In the genomic region with DNA sequence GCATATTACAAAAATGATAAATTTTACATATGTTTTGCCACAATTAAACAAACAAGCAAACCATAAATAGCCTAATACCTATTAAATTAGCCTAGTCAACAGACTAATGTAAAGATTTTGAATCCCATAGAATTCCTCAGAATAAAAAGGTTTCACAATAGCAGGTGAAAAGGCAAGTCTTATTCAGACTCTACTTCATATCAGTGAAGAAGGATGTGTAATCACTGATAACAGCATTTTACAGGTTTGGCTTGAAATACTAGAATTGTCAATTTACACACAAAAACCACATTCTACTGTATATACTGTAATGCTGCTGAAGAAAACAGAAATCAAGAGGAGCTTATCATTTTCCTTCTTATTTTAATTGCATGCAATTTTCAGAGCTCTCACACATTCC, we compare ENCODE assay signal across 15 cellular contexts.
DNase-seq lines count a peak whose midpoint lies in the region; ATAC-seq and TF ChIP-seq lines count a peak whose summit lies in the region.
"Had no signal": no experiment of that assay in that cellular context is flagged by ENCODE, and none has a peak within 500 bp of the region (broad histone marks: within the 10 kb centered on the region; RNA-seq: fewer than 3 reads in every experiment).

No MANE protein-coding gene starts in this region.

- H2BK12ac ChIP-seq in mesenchymal stem cell (ENCODE audit: low read length in 2 of 2): no peak overlapping the region

- peaks cover 5% of the 10 kb centered on the region; the same call in 1 of the 2 replicates for H3K9me3 ChIP-seq in Karpas-422 (ENCODE audit: low read length)
- H3K9me3 ChIP-seq in OCI-LY1 (ENCODE audit: low read length): peaks cover 14% of the 10 kb centered on the region
- no peaks in the 10 kb centered on the region for H3K9me3 ChIP-seq in mesenchymal stem cell (ENCODE audit: control insufficient read depth, low read length)
- H3K9me3 ChIP-seq: Caco-2 had no signal

- no peak overlapping the region for H4K91ac ChIP-seq in mesenchymal stem cell (ENCODE audit: low read length)

- H3K14ac ChIP-seq in mesenchymal stem cell (ENCODE audit: low read length in 2 of 2): no peak overlapping the region

- H2BK15ac ChIP-seq in mesenchymal stem cell (ENCODE audit: low read depth, poor library complexity, severe bottlenecking): no peak overlapping the region

- no peaks in the 10 kb centered on the region for H3K79me2 ChIP-seq in Karpas-422 (ENCODE audit: low read length)
- H3K79me2 ChIP-seq in OCI-LY1 (ENCODE audit: insufficient read depth, low read length): no peaks in the 10 kb centered on the region

- H3K9me2 ChIP-seq in Karpas-422 (replicated peaks; ENCODE audit: insufficient read depth, low read length) (no peaks in the 10 kb centered on the region), OCI-LY1 (ENCODE audit: low read depth, low read length) (no peaks in the 10 kb centered on the region)

- no peak overlapping the region for H3K27ac Mint-ChIP-seq in type B pancreatic cell
- H3K27ac Mint-ChIP-seq: CD4-positive, alpha-beta memory T cell; GM23338; H9 had no signal

- no peak overlapping the region for H4K8ac ChIP-seq in mesenchymal stem cell (ENCODE audit: low read length)

- H3K9ac ChIP-seq in Karpas-422 (ENCODE audit: low read length) (no peak overlapping the region), OCI-LY1 (ENCODE audit: low read length) (no peak overlapping the region), mesenchymal stem cell (ENCODE audit: low read length) (no peak overlapping the region)

- H2AFZ ChIP-seq in Karpas-422 (ENCODE audit: low read length) (peak overlapping the region; percentile 69), OCI-LY1 (ENCODE audit: low read length) (0 out of 2 replicates have a peak overlapping the region, but pooled peaks have one; percentile 22), mesenchymal stem cell (ENCODE audit: low read depth, low read length) (no peak overlapping the region)
- H2AFZ ChIP-seq: GM23338 had no signal

- no peak overlapping the region for H2BK120ac ChIP-seq in mesenchymal stem cell (ENCODE audit: low read depth, low read length)

- no peak overlapping the region for H2BK5ac ChIP-seq in mesenchymal stem cell (ENCODE audit: low read depth, low read length, poor library complexity, severe bottlenecking)

- no peaks in the 10 kb centered on the region for H4K20me1 ChIP-seq in Karpas-422 (ENCODE audit: insufficient read depth, low read depth, low read length)
- no peaks in the 10 kb centered on the region for H4K20me1 ChIP-seq in OCI-LY1 (ENCODE audit: insufficient read depth, low read length)

- TF ChIP-seq CTCF in OCI-LY1 (IDR thresholded peaks at IDR 0.05; ENCODE audit: low read length) (no peak), type B pancreatic cell (conservative IDR thresholded peaks at IDR 0.05) (no peak)

- peak overlapping the region; percentile 17; the same call in 1 of the 2 replicates for H3K27ac ChIP-seq in Karpas-422 (ENCODE audit: low read length)
- H3K27ac ChIP-seq in OCI-LY1 (ENCODE audit: low read depth, low read length, poor library complexity, severe bottlenecking): no peak overlapping the region
- no peak overlapping the region for H3K27ac ChIP-seq in mesenchymal stem cell (ENCODE audit: low read length, poor library complexity, severe bottlenecking)

- H3K27me3 Mint-ChIP-seq in type B pancreatic cell: no peaks in the 10 kb centered on the region
- H3K27me3 Mint-ChIP-seq: CD4-positive, alpha-beta memory T cell had no signal

- H3K36me3 ChIP-seq in Karpas-422 (ENCODE audit: insufficient read depth, low read length): peaks cover 3% of the 10 kb centered on the region; the same call in 1 of the 2 replicates
- H3K36me3 ChIP-seq in OCI-LY1 (ENCODE audit: insufficient read depth, low read length): no peaks in the 10 kb centered on the region; the same call in 1 of the 2 replicates
- no peaks in the 10 kb centered on the region for H3K36me3 ChIP-seq in mesenchymal stem cell (ENCODE audit: control insufficient read depth in 1 of 2, insufficient read depth in 2 of 2, low read depth in 1 of 2, low read length in 2 of 2)

- no peak for ATAC-seq in HG02840 (IDR thresholded peaks at IDR 0.05; ENCODE audit: low FRiP score, unreplicated experiment)
- ATAC-seq: GM23338, HCT116 had no signal

- H3F3A ChIP-seq in OCI-LY1 (ENCODE audit: insufficient read depth, low read length): no peaks in the 10 kb centered on the region

- H3K18ac ChIP-seq in mesenchymal stem cell (ENCODE audit: low read depth in 1 of 2, low read length in 2 of 2): no peak overlapping the region

- peaks cover 5% of the 10 kb centered on the region for H3K4me1 Mint-ChIP-seq in type B pancreatic cell (ENCODE audit: unreplicated experiment)

- DNase-seq in Karpas-422 (no peak), amniotic epithelial cell (ENCODE audit: low read depth) (peak; percentile 19), mesenchymal stem cell (no peak), type B pancreatic cell (ENCODE audit: extremely low spot score, unreplicated experiment) (no peak)
- DNase-seq: C1 segment of cervical spinal cord; Caco-2; CD4-positive, alpha-beta memory T cell; DMS53; DMS79 treated with DMSO at 0.1 percent for 48 hours; GF-D8; H9 had no signal

- H3K36me3 Mint-ChIP-seq in type B pancreatic cell: no peaks in the 10 kb centered on the region
- H3K36me3 Mint-ChIP-seq: CD4-positive, alpha-beta memory T cell had no signal

- peaks cover 25% of the 10 kb centered on the region for H3K4me1 ChIP-seq in Karpas-422 (ENCODE audit: low read length)
- peaks cover 24% of the 10 kb centered on the region for H3K4me1 ChIP-seq in OCI-LY1 (ENCODE audit: insufficient read depth, low read length, severe bottlenecking)
- H3K4me1 ChIP-seq in mesenchymal stem cell (ENCODE audit: control insufficient read depth, insufficient read depth, low read depth, low read length): no peaks in the 10 kb centered on the region
- H3K4me1 ChIP-seq: Caco-2 had no signal

- H3K4me2 ChIP-seq in Karpas-422 (ENCODE audit: low read depth, low read length, poor library complexity, severe bottlenecking) (no peak overlapping the region), OCI-LY1 (ENCODE audit: low read length) (no peak overlapping the region), mesenchymal stem cell (ENCODE audit: low read length, poor library complexity, severe bottlenecking) (no peak overlapping the region)
- H3K4me2 ChIP-seq: GM23338 had no signal

- H3K23ac ChIP-seq in mesenchymal stem cell (ENCODE audit: low read length in 2 of 2): no peak overlapping the region

- no peaks in the 10 kb centered on the region for H3K27me3 ChIP-seq in Karpas-422 (ENCODE audit: low read length)
- H3K27me3 ChIP-seq in OCI-LY1 (ENCODE audit: insufficient read depth, low read length): no peaks in the 10 kb centered on the region
- H3K27me3 ChIP-seq in mesenchymal stem cell (ENCODE audit: control insufficient read depth in 1 of 2, insufficient read depth in 1 of 2, low read length in 2 of 2): no peaks in the 10 kb centered on the region

- H2AK5ac ChIP-seq in mesenchymal stem cell (ENCODE audit: low read length, severe bottlenecking): no peak overlapping the region

- H3K4me3 ChIP-seq in Karpas-422 (ENCODE audit: low read length): no peak overlapping the region
- H3K4me3 ChIP-seq in OCI-LY1 (ENCODE audit: low read depth, low read length, poor library complexity, severe bottlenecking): no peak overlapping the region
- no peak overlapping the region for H3K4me3 ChIP-seq in mesenchymal stem cell (ENCODE audit: insufficient read depth in 1 of 2, low read depth in 1 of 2, low read length in 2 of 2)
- H3K4me3 ChIP-seq: GM23338 had no signal

- H3K79me1 ChIP-seq in mesenchymal stem cell (replicated peaks; ENCODE audit: low read length, poor library complexity, severe bottlenecking): no peaks in the 10 kb centered on the region

- H3K4ac ChIP-seq in mesenchymal stem cell (ENCODE audit: low read depth in 1 of 2, low read length in 2 of 2): no peak overlapping the region

- no peak overlapping the region for H3K4me3 Mint-ChIP-seq in type B pancreatic cell
- H3K4me3 Mint-ChIP-seq: CD4-positive, alpha-beta memory T cell; GM23338; H9 had no signal

- H3K9me3 Mint-ChIP-seq in type B pancreatic cell: no peaks in the 10 kb centered on the region
